ENCODE assay signal across 9 cellular contexts in the genomic region with DNA sequence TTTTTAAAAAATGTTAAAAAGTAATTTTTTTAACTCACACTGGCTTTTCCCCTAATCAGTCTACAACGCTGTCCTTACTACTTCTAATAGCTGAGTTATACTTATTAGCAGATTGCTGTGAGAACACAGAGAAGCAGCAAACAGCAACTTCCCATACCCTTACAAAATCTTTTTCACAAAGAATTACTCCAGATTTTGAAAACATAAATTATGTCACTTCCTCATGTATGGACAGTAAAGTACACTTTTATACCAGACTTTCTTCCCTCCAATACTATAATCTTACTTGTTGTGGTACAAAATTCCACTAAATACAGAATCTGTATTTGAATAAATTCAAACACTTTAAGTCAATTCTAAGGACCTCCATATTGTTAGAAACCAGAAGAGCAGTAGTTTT. TPM values are rescaled to one million over a fixed set of nuclear protein-coding genes. Genes with fewer than 3 reads are reported as not detected.
DNase-seq lines count a peak whose midpoint lies in the region; ATAC-seq, FAIRE-seq and TF ChIP-seq lines count a peak whose summit lies in the region.
"Had no signal": no experiment of that assay in that cellular context is flagged by ENCODE, and none has a peak within 500 bp of the region (broad histone marks: within the 10 kb centered on the region; RNA-seq: fewer than 3 reads in every experiment).

No MANE protein-coding gene starts in this region.

- peak overlapping the region; percentile 96 for H3K27ac ChIP-seq in keratinocyte (ENCODE audit: control insufficient read depth, insufficient read depth, low read length)

- no peaks in the 10 kb centered on the region for H3K27me3 ChIP-seq in keratinocyte (ENCODE audit: control insufficient read depth, extremely low read depth, insufficient read depth, low read length)

- CTCF ChIA-PET in activated naive CD4-positive, alpha-beta T cell treated with anti-CD3 and anti-CD28 coated beads for 36 hours (lab: Charles Lee), result interaction anchor here (1.0 to 1.2 kb wide), 2 partner anchors 8 to 314 kb away, joined by 3 to 4 read pairs; no protein-coding TSS in a partner anchor
- CTCF ChIA-PET in activated CD4-positive, alpha-beta memory T cell treated with anti-CD3 and anti-CD28 coated beads, Interleukin-2, amount 10 ng/mL, durations not matched to agents 7 days and 5 days (lab: Charles Lee), result interaction anchor here (0.6 to 1.3 kb wide), 2 partner anchors 126 to 211 kb away, joined by 3 read pairs; no protein-coding TSS in a partner anchor

- no peak for FAIRE-seq in keratinocyte (lab: Jason Lieb, UNC)

- dilution Hi-C loops in keratinocyte (cut with MboI; ENCODE audit: extremely low pct_ligation_motif_present, low sequenced_read_pairs), result no loop called here

- peaks cover 9 to 10% of the 10 kb centered on the region in 2 experiments for H3K36me3 ChIP-seq in keratinocyte (ENCODE audit: control insufficient read depth in 2 of 2, extremely low read depth in 1 of 2, insufficient read depth in 2 of 2, low read length in 2 of 2)

- H3K9me3 ChIP-seq in keratinocyte (ENCODE audit: control insufficient read depth, low read depth, low read length), result no peaks in the 10 kb centered on the region

- TF ChIP-seq CTCF in keratinocyte (optimal IDR thresholded peaks at IDR 0.05 in 1 of 3, IDR thresholded peaks at IDR 0.05 in 1 of 3, conservative IDR thresholded peaks at IDR 0.05 in 1 of 3; ENCODE audit: extremely low read depth in 1 of 3, insufficient read depth in 2 of 3, low read length in 3 of 3) (no peak), type B pancreatic cell (conservative IDR thresholded peaks at IDR 0.05) (no peak)

- peak overlapping the region; percentile 100 for H3K27ac Mint-ChIP-seq in activated naive CD4-positive, alpha-beta T cell treated with anti-CD3 and anti-CD28 coated beads for 36 hours
- H3K27ac Mint-ChIP-seq in activated CD4-positive, alpha-beta memory T cell treated with anti-CD3 and anti-CD28 coated beads, Interleukin-2, amount 10 ng/mL, durations not matched to agents 7 days and 5 days, result peak overlapping the region; percentile 98
- H3K27ac Mint-ChIP-seq in type B pancreatic cell, result peak overlapping the region; percentile 96

- ATAC-seq in HG02678 (IDR thresholded peaks at IDR 0.05; ENCODE audit: unreplicated experiment), result no peak
- ATAC-seq in left lobe of liver, result no peak

- H3K4me1 Mint-ChIP-seq in activated naive CD4-positive, alpha-beta T cell treated with anti-CD3 and anti-CD28 coated beads for 36 hours (ENCODE audit: low read depth), result peaks cover 33% of the 10 kb centered on the region
- peaks cover 32% of the 10 kb centered on the region for H3K4me1 Mint-ChIP-seq in activated CD4-positive, alpha-beta memory T cell treated with anti-CD3 and anti-CD28 coated beads, Interleukin-2, amount 10 ng/mL, durations not matched to agents 7 days and 5 days
- peaks cover 16% of the 10 kb centered on the region for H3K4me1 Mint-ChIP-seq in type B pancreatic cell (ENCODE audit: unreplicated experiment)

- peaks cover 41% of the 10 kb centered on the region for H3K36me3 Mint-ChIP-seq in activated naive CD4-positive, alpha-beta T cell treated with anti-CD3 and anti-CD28 coated beads for 36 hours (ENCODE audit: low read depth)
- H3K36me3 Mint-ChIP-seq in activated CD4-positive, alpha-beta memory T cell treated with anti-CD3 and anti-CD28 coated beads, Interleukin-2, amount 10 ng/mL, durations not matched to agents 7 days and 5 days (ENCODE audit: low read depth), result peaks cover 45% of the 10 kb centered on the region
- H3K36me3 Mint-ChIP-seq in type B pancreatic cell, result peaks cover 35% of the 10 kb centered on the region

- no peak overlapping the region for H3K9ac ChIP-seq in keratinocyte (ENCODE audit: control insufficient read depth, extremely low read depth, insufficient read depth, low read length)

- no peaks in the 10 kb centered on the region for H3K9me1 ChIP-seq in keratinocyte (ENCODE audit: control insufficient read depth, extremely low read depth, insufficient read depth, low read length)

- H3K9me3 Mint-ChIP-seq in activated naive CD4-positive, alpha-beta T cell treated with anti-CD3 and anti-CD28 coated beads for 36 hours, result no peaks in the 10 kb centered on the region
- H3K9me3 Mint-ChIP-seq in activated CD4-positive, alpha-beta memory T cell treated with anti-CD3 and anti-CD28 coated beads, Interleukin-2, amount 10 ng/mL, durations not matched to agents 7 days and 5 days, result no peaks in the 10 kb centered on the region
- no peaks in the 10 kb centered on the region for H3K9me3 Mint-ChIP-seq in type B pancreatic cell

- H3K4me2 ChIP-seq in keratinocyte (ENCODE audit: control insufficient read depth, extremely low read depth, insufficient read depth, low read depth, low read length), result peak overlapping the region; percentile 92

- no peaks in the 10 kb centered on the region for H3K27me3 Mint-ChIP-seq in activated naive CD4-positive, alpha-beta T cell treated with anti-CD3 and anti-CD28 coated beads for 36 hours (ENCODE audit: low read depth)
- H3K27me3 Mint-ChIP-seq in activated CD4-positive, alpha-beta memory T cell treated with anti-CD3 and anti-CD28 coated beads, Interleukin-2, amount 10 ng/mL, durations not matched to agents 7 days and 5 days, result no peaks in the 10 kb centered on the region
- H3K27me3 Mint-ChIP-seq in type B pancreatic cell, result no peaks in the 10 kb centered on the region

- DNase-seq in activated naive CD4-positive, alpha-beta T cell treated with anti-CD3 and anti-CD28 coated beads for 36 hours, result no peak
- no peak for DNase-seq in activated naive CD4-positive, alpha-beta T cell treated with Interleukin-2 at 50 U/mL for 16 hours
- DNase-seq in activated CD4-positive, alpha-beta memory T cell treated with anti-CD3 and anti-CD28 coated beads, Interleukin-2, amount 10 ng/mL, durations not matched to agents 7 days and 5 days, result no peak
- DNase-seq in keratinocyte (ENCODE audit: low read depth, low spot score) (no peak), type B pancreatic cell (ENCODE audit: extremely low spot score, unreplicated experiment) (no peak), left lobe of liver (ENCODE audit: low spot score) (no peak), glomerular visceral epithelial cell (ENCODE audit: extremely low spot score) (no peak)
- DNase-seq: NCI-H748 treated with DMSO at 0.1 percent for 48 hours had no signal

- H3K4me3 Mint-ChIP-seq in activated naive CD4-positive, alpha-beta T cell treated with anti-CD3 and anti-CD28 coated beads for 36 hours, result peak overlapping the region; percentile 97
- H3K4me3 Mint-ChIP-seq in activated CD4-positive, alpha-beta memory T cell treated with anti-CD3 and anti-CD28 coated beads, Interleukin-2, amount 10 ng/mL, durations not matched to agents 7 days and 5 days, result peak overlapping the region; percentile 99
- peak overlapping the region; percentile 99 for H3K4me3 Mint-ChIP-seq in type B pancreatic cell

- no peak overlapping the region for H2AFZ ChIP-seq in keratinocyte (ENCODE audit: control insufficient read depth, low read length)

- no peaks in the 10 kb centered on the region for H4K20me1 ChIP-seq in keratinocyte (ENCODE audit: control insufficient read depth, extremely low read depth, insufficient read depth, low read length)

- peaks cover 44% of the 10 kb centered on the region for H3K79me2 ChIP-seq in keratinocyte (ENCODE audit: control insufficient read depth, insufficient read depth, low read length)

- H3K4me3 ChIP-seq in keratinocyte (ENCODE audit: control insufficient read depth in 2 of 3, extremely low read depth in 1 of 3, insufficient read depth in 2 of 3, low read depth in 1 of 3, low read length in 3 of 3), result peak overlapping the region; percentile 80 to 99 (median 81)

- POLR2A ChIA-PET in activated CD4-positive, alpha-beta memory T cell treated with anti-CD3 and anti-CD28 coated beads, Interleukin-2, amount 10 ng/mL, durations not matched to agents 7 days and 5 days (lab: Charles Lee), result interaction anchor here (0.6 to 4.3 kb wide), 12 partner anchors 8 to 691 kb away, joined by 3 to 42 read pairs (median 6); a partner anchor contains a TSS

- intact Hi-C loops in activated naive CD4-positive, alpha-beta T cell treated with anti-CD3 and anti-CD28 coated beads for 36 hours (cut with micrococcal nuclease), result no loop called here

- peaks cover 15% of the 10 kb centered on the region for H3K4me1 ChIP-seq in keratinocyte (ENCODE audit: control insufficient read depth, extremely low read depth, insufficient read depth, low read length)

RNA-seq across cellular contexts. Expression of a gene that starts 2.1 kb away (rescaled TPM):
- total RNA-seq in activated naive CD4-positive, alpha-beta T cell treated with anti-CD3 and anti-CD28 coated beads for 36 hours, result 10 to 100 TPM; 48.7 to 50.4 TPM
- 10 to 100 TPM; 74.5 TPM for total RNA-seq in activated CD4-positive, alpha-beta memory T cell treated with anti-CD3 and anti-CD28 coated beads, Interleukin-2, amount 10 ng/mL, durations not matched to agents 7 days and 5 days
- 32.2 to 37.6 TPM (median 37.5 TPM) in 3 replicates for polyA plus RNA-seq in keratinocyte
- 4.2 TPM for polyA plus RNA-seq in keratinocyte (2011; ENCODE audit: low read depth)
- polyA plus RNA-seq in keratinocyte (2011; cell fraction: cytosol; rRNA removed), result 18.0 and 35.8 TPM in 2 replicates
- 59.9 and 63.9 TPM in 2 replicates for polyA plus RNA-seq in keratinocyte (2011; cell fraction: nucleus; rRNA removed)
- polyA plus RNA-seq in keratinocyte (2012; ENCODE audit: low replicate concordance), result 14.1 and 14.6 TPM in 2 replicates
- polyA minus RNA-seq in keratinocyte, result 134 to 139 TPM (median 136 TPM) in 3 replicates
- 13.8 TPM for polyA minus RNA-seq in keratinocyte (2011; cell fraction: cytosol; rRNA and poly(A)+ RNA removed)
- 32.9 and 73.2 TPM in 2 replicates for polyA minus RNA-seq in keratinocyte (2011; cell fraction: nucleus; rRNA and poly(A)+ RNA removed)
- total RNA-seq in type B pancreatic cell (ENCODE audit: low replicate concordance), result 38.2 and 49.3 TPM in 2 replicates
- 17.6 TPM for total RNA-seq in left lobe of liver

RNA-seq across cellular contexts. Expression of a gene that starts 42.8 kb away (rescaled TPM):
- 10 to 100 TPM; 20.8 to 23.0 TPM for total RNA-seq in activated naive CD4-positive, alpha-beta T cell treated with anti-CD3 and anti-CD28 coated beads for 36 hours
- 10 to 100 TPM; 18.6 to 25.7 TPM for total RNA-seq in activated CD4-positive, alpha-beta memory T cell treated with anti-CD3 and anti-CD28 coated beads, Interleukin-2, amount 10 ng/mL, durations not matched to agents 7 days and 5 days
- polyA plus RNA-seq in keratinocyte, result 34.9 to 53.5 TPM (median 35.9 TPM) in 3 replicates
- polyA plus RNA-seq in keratinocyte (2011; ENCODE audit: low read depth), result 39.1 TPM
- 26.0 and 49.9 TPM in 2 replicates for polyA plus RNA-seq in keratinocyte (2011; cell fraction: cytosol; rRNA removed)
- 35.9 and 55.4 TPM in 2 replicates for polyA plus RNA-seq in keratinocyte (2011; cell fraction: nucleus; rRNA removed)
- polyA plus RNA-seq in keratinocyte (2012; ENCODE audit: low replicate concordance), result 31.0 and 38.8 TPM in 2 replicates
- polyA minus RNA-seq in keratinocyte, result 9.6 to 73.5 TPM (median 41.1 TPM) in 3 replicates
- polyA minus RNA-seq in keratinocyte (2011; cell fraction: cytosol; rRNA and poly(A)+ RNA removed), result 42.4 TPM
- polyA minus RNA-seq in keratinocyte (2011; cell fraction: nucleus; rRNA and poly(A)+ RNA removed), result 36.2 and 73.1 TPM in 2 replicates
- total RNA-seq in type B pancreatic cell (ENCODE audit: low replicate concordance), result 47.3 and 54.9 TPM in 2 replicates
- total RNA-seq in left lobe of liver, result 10.1 TPM
